Comparison of ENCODE assay signal across 31 cellular contexts in the genomic region with DNA sequence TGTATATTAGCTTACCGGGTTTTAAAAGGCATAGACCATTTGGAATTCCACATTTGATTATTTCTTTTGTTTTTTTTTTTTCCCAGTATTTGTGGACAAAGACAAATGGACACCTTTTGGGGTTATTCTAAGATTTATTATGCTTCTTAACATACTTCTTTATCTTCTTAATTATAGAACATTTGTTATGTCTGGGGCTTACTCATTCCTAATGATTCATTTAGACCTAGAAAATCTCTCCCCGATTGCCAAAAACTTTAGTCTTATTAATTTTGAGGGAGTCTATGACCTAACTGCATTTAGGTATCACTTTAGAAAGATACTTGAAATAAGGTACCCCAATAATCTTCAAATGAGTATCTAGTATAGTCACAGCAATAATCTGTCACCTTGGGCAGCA.
"Had no signal": no experiment of that assay in that cellular context is flagged by ENCODE, and none has a peak within 500 bp of the region (broad histone marks: within the 10 kb centered on the region; RNA-seq: fewer than 3 reads in every experiment).

No MANE protein-coding gene starts in this region.

- H3K27ac Mint-ChIP-seq: activated CD8-positive, alpha-beta T cell treated with anti-CD3 and anti-CD28 coated beads, Interleukin-2, amount 10 ng/mL, durations not matched to agents 7 days and 5 days; activated naive CD8-positive, alpha-beta T cell treated with anti-CD3 and anti-CD28 coated beads, Interleukin-2, amount 10 ng/mL, durations not matched to agents 7 days and 5 days; T-helper 1 cell treated with Interleukin-12 subunit alpha and Interleukin-12 subunit beta and Interleukin-4 antibody, amounts not matched to agents 30 μg/mL and 1 μg/mL, for 36 hours; WTC11 had no signal

- ATAC-seq: activated CD8-positive, alpha-beta T cell treated with anti-CD3 and anti-CD28 coated beads, Interleukin-2, amount 10 ng/mL, durations not matched to agents 7 days and 5 days; Panc1; WTC11 had no signal

- H3K36me3 Mint-ChIP-seq: activated naive CD8-positive, alpha-beta T cell treated with anti-CD3 and anti-CD28 coated beads, Interleukin-2, amount 10 ng/mL, durations not matched to agents 7 days and 5 days; WTC11 had no signal

- H3K4me3 Mint-ChIP-seq: activated CD8-positive, alpha-beta T cell treated with anti-CD3 and anti-CD28 coated beads, Interleukin-2, amount 10 ng/mL, durations not matched to agents 7 days and 5 days; activated naive CD8-positive, alpha-beta T cell treated with anti-CD3 and anti-CD28 coated beads, Interleukin-2, amount 10 ng/mL, durations not matched to agents 7 days and 5 days; T-helper 1 cell treated with Interleukin-12 subunit alpha and Interleukin-12 subunit beta and Interleukin-4 antibody, amounts not matched to agents 30 μg/mL and 1 μg/mL, for 36 hours; WTC11 had no signal

- DNase-seq: activated CD4-positive, alpha-beta T cell treated with anti-CD3 and anti-CD28 coated beads for 48 hours; activated CD4-positive, alpha-beta T cell treated with anti-CD3 and anti-CD28 coated beads, Interleukin-2, amount 50 U/mL, for 4 hours; activated CD4-positive, CD25-positive, alpha-beta regulatory T cell treated with anti-CD3 and anti-CD28 coated beads, Interleukin-2, amount 50 U/mL, for 72 hours; activated CD8-positive, alpha-beta memory T cell treated with anti-CD3 and anti-CD28 coated beads, Interleukin-2, amount 50 U/mL, for 48 hours; activated CD8-positive, alpha-beta T cell treated with anti-CD3 and anti-CD28 coated beads, Interleukin-2, amount 10 ng/mL, durations not matched to agents 7 days and 5 days; activated naive CD4-positive, alpha-beta T cell treated with anti-CD3 and anti-CD28 coated beads, Interleukin-2, amount 50 U/mL, for 16 hours; activated naive CD8-positive, alpha-beta T cell treated with anti-CD3 and anti-CD28 coated beads, Interleukin-2, amount 10 ng/mL, durations not matched to agents 7 days and 5 days; activated T-cell treated with anti-CD3 and anti-CD28 coated beads, Interleukin-2, amount 50 U/mL, for 1 hour; adrenal gland; anterior cingulate cortex; central memory CD4-positive, alpha-beta T cell; Karpas-422; MV-4-11; NCI-H1092 treated with DMSO at 0.1 percent for 48 hours; NCI-H1417 treated with DMSO at 0.1 percent for 48 hours; NCI-H1694; NCI-H2029; NCI-H2107; NCI-H2171 treated with DMSO at 0.1 percent for 48 hours; NCI-H226; NCI-H526 treated with DMSO at 0.1 percent for 48 hours; NK-92 treated with Interleukin-12 subunit alpha and Interleukin-12 subunit beta, amount 100 ng/mL, for 24 hours; OCI-M1; Right ventricle myocardium superior; RPMI8226; SJCRH30; T-helper 9 cell had no signal

- H3K4me3 ChIP-seq: adrenal gland, breast epithelium, SJCRH30 had no signal

- H3K4me1 Mint-ChIP-seq: WTC11 had no signal

- H3K9me3 Mint-ChIP-seq: activated naive CD8-positive, alpha-beta T cell treated with anti-CD3 and anti-CD28 coated beads, Interleukin-2, amount 10 ng/mL, durations not matched to agents 7 days and 5 days; WTC11 had no signal
